Comparison of ENCODE assay signal across 23 cellular contexts in genomic region chr7:105585850-105586500, GRCh38. TPM values are rescaled to one million over a fixed set of nuclear protein-coding genes. Genes with fewer than 3 reads are reported as not detected.
DNase-seq lines count a peak whose midpoint lies in the region; ATAC-seq and TF ChIP-seq lines count a peak whose summit lies in the region.
"Had no signal": no experiment of that assay in that cellular context is flagged by ENCODE, and none has a peak within 500 bp of the region (broad histone marks: within the 10 kb centered on the region; RNA-seq: fewer than 3 reads in every experiment).

No MANE protein-coding gene starts in this region.

- no peaks in the 10 kb centered on the region for H3K36me3 ChIP-seq in neuronal stem cell (replicated peaks in 1 of 2; ENCODE audit: control insufficient read depth in 2 of 2, insufficient read depth in 2 of 2, low read length in 2 of 2)

- no peak overlapping the region for H4K91ac ChIP-seq in neuronal stem cell (ENCODE audit: low read depth, low read length, poor library complexity)

- H3K9ac ChIP-seq in neuronal stem cell (ENCODE audit: low read depth, low read length, poor library complexity), result no peak overlapping the region

- peaks cover 10% of the 10 kb centered on the region for H3K9me3 Mint-ChIP-seq in activated CD4-positive, alpha-beta memory T cell treated with anti-CD3 and anti-CD28 coated beads for 36 hours
- H3K9me3 Mint-ChIP-seq in chondrocyte (ENCODE audit: low read depth), result peaks cover 5% of the 10 kb centered on the region
- H3K9me3 Mint-ChIP-seq: activated naive CD4-positive, alpha-beta T cell treated with anti-CD3 and anti-CD28 coated beads, Interleukin-2, amount 50 U/mL, for 24 hours had no signal

- H3K9me3 ChIP-seq in neuronal stem cell (replicated peaks in 1 of 2; ENCODE audit: control insufficient read depth in 2 of 2, insufficient read depth in 1 of 2, low read depth in 1 of 2, low read length in 2 of 2), result no peaks in the 10 kb centered on the region
- H3K9me3 ChIP-seq: body of pancreas had no signal

- H3K14ac ChIP-seq in neuronal stem cell (ENCODE audit: low read length), result no peak overlapping the region

- DNase-seq in Right ventricle myocardium superior, result no peak
- DNase-seq in cardiac septum (ENCODE audit: low spot score), result no peak
- DNase-seq in neuronal stem cell (ENCODE audit: low spot score), result no peak
- no peak for DNase-seq in amygdala (lab: John Stamatoyannopoulos, UW)
- DNase-seq in activated CD4-positive, alpha-beta memory T cell treated with anti-CD3 and anti-CD28 coated beads for 36 hours, result no peak
- DNase-seq in chondrocyte (ENCODE audit: low spot score), result no peak
- DNase-seq: activated CD4-positive, alpha-beta T cell treated with anti-CD3 and anti-CD28 coated beads for 1 hour; body of pancreas; CD4-positive, alpha-beta memory T cell; cortex of kidney; DMS79 treated with DMSO at 0.1 percent for 48 hours; NCI-H1105 treated with DMSO at 0.1 percent for 48 hours; posterior cingulate gyrus; T1000 had no signal

- peaks cover 11% of the 10 kb centered on the region for H3K4me1 Mint-ChIP-seq in activated CD4-positive, alpha-beta memory T cell treated with anti-CD3 and anti-CD28 coated beads for 36 hours (ENCODE audit: low read depth)
- peaks cover 18% of the 10 kb centered on the region for H3K4me1 Mint-ChIP-seq in chondrocyte (ENCODE audit: low read depth)

- H3K23ac ChIP-seq in neuronal stem cell (ENCODE audit: low read depth, low read length, poor library complexity), result no peak overlapping the region

- peaks cover 8% of the 10 kb centered on the region for H3K27me3 Mint-ChIP-seq in activated CD4-positive, alpha-beta memory T cell treated with anti-CD3 and anti-CD28 coated beads for 36 hours
- H3K27me3 Mint-ChIP-seq in chondrocyte (ENCODE audit: low read depth), result no peaks in the 10 kb centered on the region

- no peak overlapping the region for H3K4me3 ChIP-seq in neuronal stem cell (ENCODE audit: low read length in 2 of 2)
- H3K4me3 ChIP-seq: body of pancreas, hepatocyte, lung had no signal

- POLR2A ChIA-PET in activated CD4-positive, alpha-beta memory T cell treated with anti-CD3 and anti-CD28 coated beads for 36 hours (lab: Charles Lee), result no interaction called here

- peaks cover 0 to 2% of the 10 kb centered on the region in 2 donors for H3K4me1 ChIP-seq in neuronal stem cell (ENCODE audit: control insufficient read depth in 2 of 2, insufficient read depth in 1 of 2, low read depth in 1 of 2, low read length in 2 of 2)

- peak; percentile 45 for ATAC-seq in Right ventricle myocardium superior (ENCODE audit: poor library complexity)
- ATAC-seq in GM19324 (IDR thresholded peaks at IDR 0.05; ENCODE audit: low FRiP score, unreplicated experiment), result peak; percentile 51
- ATAC-seq in HG03565 (IDR thresholded peaks at IDR 0.05; ENCODE audit: unreplicated experiment), result peak; percentile 32
- ATAC-seq: body of pancreas had no signal

- intact Hi-C loops in Right ventricle myocardium superior (cut with DNase I) (no loop called here), cardiac septum (cut with DNase I) (no loop called here)
- intact Hi-C loops in activated CD4-positive, alpha-beta memory T cell treated with anti-CD3 and anti-CD28 coated beads for 36 hours (cut with micrococcal nuclease), result loop anchor here (5.0 kb wide), 1 partner anchor 434 kb away; no protein-coding TSS in a partner anchor

- no peak overlapping the region for H2BK120ac ChIP-seq in neuronal stem cell (ENCODE audit: low read depth, low read length)

- H3K18ac ChIP-seq in neuronal stem cell (ENCODE audit: low read length), result no peak overlapping the region

- H2AFZ ChIP-seq in neuronal stem cell (ENCODE audit: low read length), result peak overlapping the region; percentile 1
- H2AFZ ChIP-seq: hepatocyte had no signal

- H3K27ac ChIP-seq in neuronal stem cell (replicated peaks; ENCODE audit: low read length), result no peak overlapping the region
- H3K27ac ChIP-seq: body of pancreas, hepatocyte had no signal

- H4K8ac ChIP-seq in neuronal stem cell (ENCODE audit: low read depth, low read length), result no peak overlapping the region

- no peak overlapping the region for H3K4me3 Mint-ChIP-seq in activated CD4-positive, alpha-beta memory T cell treated with anti-CD3 and anti-CD28 coated beads for 36 hours
- H3K4me3 Mint-ChIP-seq in chondrocyte (ENCODE audit: unreplicated experiment), result no peak overlapping the region
- H3K4me3 Mint-ChIP-seq: activated naive CD4-positive, alpha-beta T cell treated with anti-CD3 and anti-CD28 coated beads, Interleukin-2, amount 50 U/mL, for 24 hours; CD4-positive, alpha-beta memory T cell had no signal

- H3K36me3 Mint-ChIP-seq in activated CD4-positive, alpha-beta memory T cell treated with anti-CD3 and anti-CD28 coated beads for 36 hours, result no peaks in the 10 kb centered on the region
- no peaks in the 10 kb centered on the region for H3K36me3 Mint-ChIP-seq in chondrocyte (ENCODE audit: low read depth)
- H3K36me3 Mint-ChIP-seq: activated naive CD4-positive, alpha-beta T cell treated with anti-CD3 and anti-CD28 coated beads, Interleukin-2, amount 50 U/mL, for 24 hours had no signal

- no peak overlapping the region for H2BK15ac ChIP-seq in neuronal stem cell (ENCODE audit: low read length)

- H3K4me2 ChIP-seq in neuronal stem cell (ENCODE audit: insufficient read depth, low read length, poor library complexity, severe bottlenecking), result no peak overlapping the region
- H3K4me2 ChIP-seq: hepatocyte had no signal

- no peaks in the 10 kb centered on the region for H3K27me3 ChIP-seq in neuronal stem cell (ENCODE audit: control insufficient read depth in 3 of 3, insufficient read depth in 3 of 3, low read depth in 1 of 3, low read length in 3 of 3)
- H3K27me3 ChIP-seq: body of pancreas, hepatocyte had no signal

- H3K79me1 ChIP-seq in neuronal stem cell (ENCODE audit: low read depth, low read length), result no peaks in the 10 kb centered on the region

- no peak overlapping the region for H2AK5ac ChIP-seq in neuronal stem cell (ENCODE audit: low read depth, low read length)

- no peak overlapping the region for H3K27ac Mint-ChIP-seq in activated CD4-positive, alpha-beta memory T cell treated with anti-CD3 and anti-CD28 coated beads for 36 hours
- no peak overlapping the region for H3K27ac Mint-ChIP-seq in chondrocyte (ENCODE audit: unreplicated experiment)
- H3K27ac Mint-ChIP-seq: activated naive CD4-positive, alpha-beta T cell treated with anti-CD3 and anti-CD28 coated beads, Interleukin-2, amount 50 U/mL, for 24 hours had no signal

- CTCF ChIA-PET in activated CD4-positive, alpha-beta memory T cell treated with anti-CD3 and anti-CD28 coated beads for 36 hours (lab: Charles Lee), result no interaction called here

- TF ChIP-seq CTCF in chondrocyte (IDR thresholded peaks at IDR 0.05), result no peak

- H2BK5ac ChIP-seq in neuronal stem cell (ENCODE audit: low read length), result no peak overlapping the region

- no peak overlapping the region for H3K4ac ChIP-seq in neuronal stem cell (ENCODE audit: low read length)

- WGBS in neuronal stem cell (ENCODE audit: extremely low coverage in 2 of 2, insufficient read length in 2 of 2, insufficient replicate concordance in 1 of 2), 2 donors, result no CpG with 5 or more reads among the region's 2 CpGs

- no peak overlapping the region for H2BK12ac ChIP-seq in neuronal stem cell (ENCODE audit: low read length)

RNA-seq across cellular contexts. Expression of gene EFCAB10, which starts 4.7 kb away (rescaled TPM):
- total RNA-seq in Right ventricle myocardium superior, result not detected
- total RNA-seq in cardiac septum, result not detected
- polyA plus RNA-seq in neuronal stem cell (2013, experiment 1 of 2), result 0.92 TPM
- polyA plus RNA-seq in neuronal stem cell (2013, experiment 2 of 2), result 1.00 TPM
- not detected for total RNA-seq in activated CD4-positive, alpha-beta memory T cell treated with anti-CD3 and anti-CD28 coated beads for 36 hours
- total RNA-seq in chondrocyte, result not detected in 3 replicates
- total RNA-seq: body of pancreas, H4, hepatocyte, myocyte, urinary bladder had no signal
- polyA plus RNA-seq: AG04450; CD4-positive, alpha-beta memory T cell; urinary bladder had no signal

RNA-seq across cellular contexts. Expression of gene RINT1, which starts 54.0 kb away (rescaled TPM):
- total RNA-seq in Right ventricle myocardium superior, result 12.4 TPM
- total RNA-seq in cardiac septum, result 10.7 TPM
- 11.5 TPM for polyA plus RNA-seq in neuronal stem cell (2013, experiment 1 of 2)
- polyA plus RNA-seq in neuronal stem cell (2013, experiment 2 of 2), result 11.3 TPM
- total RNA-seq in activated CD4-positive, alpha-beta memory T cell treated with anti-CD3 and anti-CD28 coated beads for 36 hours, result 10 to 100 TPM; 23.3 to 26.7 TPM
- total RNA-seq in chondrocyte, result 18.0 to 26.8 TPM (median 19.7 TPM) in 3 replicates
